Comparison of ENCODE assay signal across 9 cellular contexts in the genomic region with DNA sequence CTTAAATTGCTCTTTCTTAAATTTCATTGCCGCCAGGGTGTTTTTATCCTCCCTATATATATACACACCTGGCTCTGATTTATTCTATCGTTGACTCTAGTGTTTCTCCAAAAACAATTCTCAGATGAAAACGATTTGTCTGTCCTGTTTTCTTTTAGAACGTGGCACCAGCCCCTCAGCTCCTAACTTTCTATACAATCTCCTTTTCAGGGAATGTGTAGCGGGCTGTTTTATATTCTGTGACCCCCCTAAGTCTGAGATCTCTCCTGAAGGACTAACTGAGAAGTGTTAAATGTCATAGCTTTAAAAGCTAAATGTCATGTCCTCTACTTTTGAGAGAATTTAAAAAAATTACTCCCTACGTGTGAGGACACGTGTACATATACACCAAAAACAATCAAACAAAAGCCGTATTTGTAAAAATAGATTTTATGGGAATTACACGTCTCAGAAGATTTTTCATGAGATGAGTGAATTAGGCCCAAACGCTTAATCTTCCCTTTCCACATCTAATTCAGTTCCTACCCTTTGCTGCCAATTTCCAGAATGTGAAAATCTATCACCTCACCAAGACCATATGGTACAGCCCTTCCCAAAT. TPM values are rescaled to one million over a fixed set of nuclear protein-coding genes. Genes with fewer than 3 reads are reported as not detected.
DNase-seq lines count a peak whose midpoint lies in the region; ATAC-seq and TF ChIP-seq lines count a peak whose summit lies in the region.
"Had no signal": no experiment of that assay in that cellular context is flagged by ENCODE, and none has a peak within 500 bp of the region (broad histone marks: within the 10 kb centered on the region; RNA-seq: fewer than 3 reads in every experiment).

No MANE protein-coding gene starts in this region.

- H3K27ac ChIP-seq in AG04450 (ENCODE audit: low read depth, low read length) = no peak overlapping the region
- H3K27ac ChIP-seq in Peyer's patch = peak overlapping the region in 1 of 4 donors; percentile 71
- H3K27ac ChIP-seq in esophagus squamous epithelium = peak overlapping the region; percentile 54 to 88 (median 84)
- H3K27ac ChIP-seq: epithelial cell of prostate had no signal

- H3K27me3 ChIP-seq in AG04450 (ENCODE audit: control insufficient read depth, insufficient read depth, low read length) (no peaks in the 10 kb centered on the region), Peyer's patch (no peaks in the 10 kb centered on the region), esophagus squamous epithelium (peaks cover 0 to 12% (median 0%) of the 10 kb centered on the region in 4 donors), neuron (ENCODE audit: insufficient read depth, low read length) (peaks cover 15% of the 10 kb centered on the region)

- intact Hi-C loops in esophagus squamous epithelium (cut with DNase I) = no loop called here

- 37 to 40% methylated on average over 10 of the region's 10 CpGs for WGBS in esophagus squamous epithelium, 2 donors

- no peaks in the 10 kb centered on the region; the same call in 1 of the 2 replicates for H3K9me3 ChIP-seq in AG04450 (ENCODE audit: control insufficient read depth, insufficient read depth, low read length)
- H3K9me3 ChIP-seq in Peyer's patch = no peaks in the 10 kb centered on the region
- H3K9me3 ChIP-seq in esophagus squamous epithelium = no peaks in the 10 kb centered on the region
- H3K9me3 ChIP-seq in neuron (ENCODE audit: low read length) = no peaks in the 10 kb centered on the region

- POLR2A ChIA-PET in AG04450 (lab: Yijun Ruan, JAX) = no interaction called here

- H3K4me3 ChIP-seq in AG04450 (ENCODE audit: low read depth, low read length) (peak overlapping the region; percentile 85), Peyer's patch (peak overlapping the region in 3 of 4 donors; percentile 45 to 77 (median 69)), esophagus squamous epithelium (peak overlapping the region; percentile 80 to 88 (median 85)), neuron (ENCODE audit: low read length) (peak overlapping the region; percentile 60)

- no peak for TF ChIP-seq POLR2A in Peyer's patch (IDR thresholded peaks at IDR 0.05)
- no peak for TF ChIP-seq POLR2A in esophagus squamous epithelium (IDR thresholded peaks at IDR 0.05)

- H3K36me3 ChIP-seq in Peyer's patch (no peaks in the 10 kb centered on the region), esophagus squamous epithelium (no peaks in the 10 kb centered on the region), neuron (ENCODE audit: insufficient read depth, low read length) (no peaks in the 10 kb centered on the region)

- H3K4me1 ChIP-seq in Peyer's patch (no peaks in the 10 kb centered on the region), esophagus squamous epithelium (peaks cover 0 to 41% (median 0%) of the 10 kb centered on the region in 3 donors), neuron (ENCODE audit: insufficient read depth, low read length) (peaks cover 5% of the 10 kb centered on the region)

- CTCF ChIA-PET in AG04450 (lab: Charles Lee) = interaction anchor here (0.6 to 2.4 kb wide), 5 partner anchors 8 to 143 kb away, joined by 3 to 9 read pairs (median 5); no protein-coding TSS in a partner anchor

- TF ChIP-seq CTCF in AG04450 (IDR thresholded peaks at IDR 0.05; ENCODE audit: low read depth, low read length) = no peak
- TF ChIP-seq CTCF in Peyer's patch (IDR thresholded peaks at IDR 0.05) = no peak
- TF ChIP-seq CTCF in esophagus squamous epithelium (IDR thresholded peaks at IDR 0.05) = no peak

- ATAC-seq in HG03457 (IDR thresholded peaks at IDR 0.05; ENCODE audit: unreplicated experiment) (no peak), GM21447 (IDR thresholded peaks at IDR 0.05; ENCODE audit: unreplicated experiment) (no peak)

- DNase-seq in AG04450 (ENCODE audit: low read depth, low spot score) (no peak), Peyer's patch (no peak), esophagus squamous epithelium (lab: John Stamatoyannopoulos, UW) (no peak), ureter (ENCODE audit: low spot score) (no peak), pons (ENCODE audit: low spot score) (no peak)

- peak overlapping the region; percentile 87 for H2AFZ ChIP-seq in neuron (ENCODE audit: low read depth, low read length)

RNA-seq across cellular contexts. Expression of a gene that starts 0.8 kb away (rescaled TPM):
- polyA plus RNA-seq in AG04450 (2011; rRNA removed) = 10.7 and 14.4 TPM in 2 replicates
- 18.5 and 28.7 TPM in 2 replicates for polyA minus RNA-seq in AG04450 (2011; rRNA and poly(A)+ RNA removed)
- total RNA-seq in Peyer's patch = 10 to 100 TPM in 1 of 4 donors, 1 to 10 TPM in 3; 3.1 to 31.4 (median 4.8) TPM
- total RNA-seq in esophagus squamous epithelium = 10 to 100 TPM in 3 of 4 donors, 1 to 10 TPM in 1; 8.5 to 31.5 (median 19.6) TPM
- total RNA-seq in ureter = 16.6 TPM
